Comparison of ENCODE assay signal across 1 cellular context in genomic region chr12:45991289-45992249, GRCh38.
TF ChIP-seq lines count a peak whose summit lies in the region.

No MANE protein-coding gene starts in this region.

TF ChIP-seq in GM12878, 131 proteins besides CTCF, POLR2A, EP300 and RAD21 (continued from another document and continues in another):
- no peak for TF ChIP-seq BCL3 (IDR thresholded peaks at IDR 0.05; ENCODE audit: borderline replicate concordance, insufficient read depth, low read depth, low read length, poor library complexity, severe bottlenecking)
- no peak; the same call in 1 of the 2 replicates for TF ChIP-seq RUNX3 (IDR thresholded peaks at IDR 0.05; ENCODE audit: low read length)
- no peak for TF ChIP-seq KAT2A (conservative IDR thresholded peaks at IDR 0.05; ENCODE audit: control insufficient read depth, low read depth, low read length)
- peak; percentile 78 to 87 for TF ChIP-seq IKZF2 (IDR thresholded peaks at IDR 0.05)
- peak; percentile 65 for TF ChIP-seq YY1 (IDR thresholded peaks at IDR 0.05; ENCODE audit: low read depth, low read length)
- peak; percentile 55 for TF ChIP-seq MXI1 (IDR thresholded peaks at IDR 0.05; ENCODE audit: low read depth, low read length)
- peak; percentile 58; the same call in 1 of the 2 replicates for TF ChIP-seq MAX (IDR thresholded peaks at IDR 0.05; ENCODE audit: low read depth, low read length)
- no peak for TF ChIP-seq ZNF622 (IDR thresholded peaks at IDR 0.05)
- no peak for TF ChIP-seq ZNF217 (IDR thresholded peaks at IDR 0.05)
- TF ChIP-seq E2F4 (IDR thresholded peaks at IDR 0.05; ENCODE audit: low read depth, low read length) = no peak
- TF ChIP-seq EED (IDR thresholded peaks at IDR 0.05; ENCODE audit: low read depth) = peak; percentile 77; the same call in 1 of the 2 replicates
- TF ChIP-seq RELA (IDR thresholded peaks at IDR 0.05; ENCODE audit: borderline replicate concordance, partially characterized antibody) = peak; percentile 76
- peak; percentile 36 for TF ChIP-seq E4F1 (IDR thresholded peaks at IDR 0.05; ENCODE audit: borderline replicate concordance, partially characterized antibody)
- peak; percentile 86 for TF ChIP-seq BACH1 (IDR thresholded peaks at IDR 0.05; ENCODE audit: borderline replicate concordance)
- peak; percentile 56; the same call in 1 of the 2 replicates for TF ChIP-seq NBN (IDR thresholded peaks at IDR 0.05)
- no peak for TF ChIP-seq KLF5 (IDR thresholded peaks at IDR 0.05; ENCODE audit: partially characterized antibody)
- TF ChIP-seq PAX5 (IDR thresholded peaks at IDR 0.05; ENCODE audit: borderline replicate concordance, low read depth, low read length) = peak; percentile 16; the same call in 1 of the 2 replicates
- TF ChIP-seq ASH2L (IDR thresholded peaks at IDR 0.05; ENCODE audit: borderline replicate concordance, low read depth) = 0 out of 2 replicates have a peak, but pooled peaks have one; percentile 69
- TF ChIP-seq JUND (IDR thresholded peaks at IDR 0.05; ENCODE audit: low read depth, low read length) = no peak
- TF ChIP-seq ZZZ3 (IDR thresholded peaks at IDR 0.05; ENCODE audit: control insufficient read depth, insufficient read length, low read depth) = no peak
- TF ChIP-seq MEF2B (IDR thresholded peaks at IDR 0.05; ENCODE audit: partially characterized antibody, poor library complexity, severe bottlenecking) = no peak
- TF ChIP-seq NKRF (conservative IDR thresholded peaks at IDR 0.05) = peak; percentile 55; the same call in 1 of the 2 replicates
- 0 out of 2 replicates have a peak, but pooled peaks have one; percentile 56 for TF ChIP-seq CBX5 (IDR thresholded peaks at IDR 0.05; ENCODE audit: low read depth)
- no peak for TF ChIP-seq ZBTB4 (CRISPR knock-in tag; IDR thresholded peaks at IDR 0.05)
- TF ChIP-seq BMI1 (IDR thresholded peaks at IDR 0.05; ENCODE audit: borderline replicate concordance) = no peak
- TF ChIP-seq YBX1 (IDR thresholded peaks at IDR 0.05) = no peak
- TF ChIP-seq IRF5 (IDR thresholded peaks at IDR 0.05; ENCODE audit: borderline replicate concordance) = no peak
- no peak for TF ChIP-seq SREBF1 (IDR thresholded peaks at IDR 0.05; ENCODE audit: low read length)
- peak; percentile 10; the same call in 1 of the 2 replicates for TF ChIP-seq MTA2 (IDR thresholded peaks at IDR 0.05; ENCODE audit: low read depth)
- no peak for TF ChIP-seq FOXK2 (IDR thresholded peaks at IDR 0.05)
- TF ChIP-seq CBFB (IDR thresholded peaks at IDR 0.05; ENCODE audit: low read depth) = peak; percentile 58; the same call in 1 of the 2 replicates
- TF ChIP-seq ZSCAN29 (IDR thresholded peaks at IDR 0.05) = no peak
- TF ChIP-seq CREM (IDR thresholded peaks at IDR 0.05; ENCODE audit: low read depth) = no peak
- no peak; the same call in 1 of the 2 replicates for TF ChIP-seq SMC3 (IDR thresholded peaks at IDR 0.05; ENCODE audit: borderline replicate concordance, low read length)
- TF ChIP-seq SUPT20H (IDR thresholded peaks at IDR 0.05; ENCODE audit: borderline replicate concordance, control insufficient read depth, low read depth, low read length) = no peak
- TF ChIP-seq LARP7 (IDR thresholded peaks at IDR 0.05) = peak; percentile 80; the same call in 1 of the 2 replicates
- TF ChIP-seq SIN3A (IDR thresholded peaks at IDR 0.05; ENCODE audit: low read depth, low read length) = 0 out of 2 replicates have a peak, but pooled peaks have one; percentile 55
- TF ChIP-seq PBX3 (IDR thresholded peaks at IDR 0.05; ENCODE audit: insufficient replicate concordance, low read depth, low read length) = no peak
- no peak for TF ChIP-seq USF2 (IDR thresholded peaks at IDR 0.05; ENCODE audit: borderline replicate concordance, low read depth, low read length)
- TF ChIP-seq ATF3 (IDR thresholded peaks at IDR 0.05; ENCODE audit: borderline replicate concordance, extremely low read depth, low read depth, low read length) = no peak
- TF ChIP-seq BRCA1 (IDR thresholded peaks at IDR 0.05; ENCODE audit: low read depth, low read length) = no peak
- TF ChIP-seq NFXL1 (IDR thresholded peaks at IDR 0.05; ENCODE audit: borderline replicate concordance) = no peak
- no peak for TF ChIP-seq SPI1 (IDR thresholded peaks at IDR 0.05; ENCODE audit: borderline replicate concordance, insufficient read depth, low read depth, low read length)
- no peak for TF ChIP-seq NR2C2 (IDR thresholded peaks at IDR 0.05; ENCODE audit: borderline replicate concordance, control insufficient read depth, insufficient read length, low read depth)
- TF ChIP-seq ETV6 (conservative IDR thresholded peaks at IDR 0.05 in 1 of 2, IDR thresholded peaks at IDR 0.05 in 1 of 2; ENCODE audit: borderline replicate concordance in 1 of 2, low read depth in 1 of 2) = 0 out of 4 replicates have a peak, but pooled peaks of 1 of the 2 experiments have one; percentile 14
- TF ChIP-seq ZNF24 (IDR thresholded peaks at IDR 0.05) = 0 out of 2 replicates have a peak, but pooled peaks have one; percentile 20
